In genomic region chr6:24522090-24522820, GRCh38 we compare ENCODE assay signal across 9 cellular contexts. TPM values are rescaled to one million over a fixed set of nuclear protein-coding genes. Genes with fewer than 3 reads are reported as not detected.
DNase-seq lines count a peak whose midpoint lies in the region; ATAC-seq and TF ChIP-seq lines count a peak whose summit lies in the region.
"Had no signal": no experiment of that assay in that cellular context is flagged by ENCODE, and none has a peak within 500 bp of the region (broad histone marks: within the 10 kb centered on the region; RNA-seq: fewer than 3 reads in every experiment).

No MANE protein-coding gene starts in this region.

- no peaks in the 10 kb centered on the region for H3K27me3 ChIP-seq in CD4-positive, alpha-beta T cell (ENCODE audit: control insufficient read depth, insufficient read depth, low read length)

- H3K27me3 Mint-ChIP-seq in CD4-positive, alpha-beta T cell: no peaks in the 10 kb centered on the region

- no peaks in the 10 kb centered on the region for H3K4me1 ChIP-seq in mucosa of descending colon (ENCODE audit: low read depth)

- peak; percentile 65 for ATAC-seq in GM18868 (IDR thresholded peaks at IDR 0.05; ENCODE audit: unreplicated experiment)
- ATAC-seq in HG03159 (IDR thresholded peaks at IDR 0.05; ENCODE audit: unreplicated experiment): peak; percentile 63
- peak; percentile 43 for ATAC-seq in mucosa of descending colon
- ATAC-seq in HG03520 (IDR thresholded peaks at IDR 0.05; ENCODE audit: unreplicated experiment): no peak
- ATAC-seq in CD4-positive, alpha-beta T cell (ENCODE audit: poor library complexity): no peak

- no peak overlapping the region for H3K27ac Mint-ChIP-seq in CD4-positive, alpha-beta T cell

- H3K36me3 Mint-ChIP-seq in CD4-positive, alpha-beta T cell (ENCODE audit: low read depth): peaks cover 46% of the 10 kb centered on the region

- H3K4me1 Mint-ChIP-seq in CD4-positive, alpha-beta T cell (ENCODE audit: low read depth): peaks cover 5% of the 10 kb centered on the region

- CTCF ChIA-PET in CD4-positive, alpha-beta T cell (lab: Charles Lee): interaction anchor here (2.1 kb wide), 1 partner anchor 27 kb away, joined by 15 read pairs; the partner anchor contains the start of gene ALDH5A1

- H3K9me3 ChIP-seq in mucosa of descending colon: no peaks in the 10 kb centered on the region
- H3K9me3 ChIP-seq in CD4-positive, alpha-beta T cell (ENCODE audit: control insufficient read depth, low read length): no peaks in the 10 kb centered on the region

- POLR2A ChIA-PET in CD4-positive, alpha-beta T cell (lab: Charles Lee): no interaction called here

- no peaks in the 10 kb centered on the region for H3K36me3 ChIP-seq in mucosa of descending colon (ENCODE audit: low read depth)

- no peak overlapping the region for H3K4me3 Mint-ChIP-seq in CD4-positive, alpha-beta T cell

- H3K9me3 Mint-ChIP-seq in CD4-positive, alpha-beta T cell: no peaks in the 10 kb centered on the region

- H3K27ac ChIP-seq in CD4-positive, alpha-beta T cell (ENCODE audit: low read depth, low read length): no peak overlapping the region
- H3K27ac ChIP-seq: HL-60 had no signal

- intact Hi-C loops in mucosa of descending colon (cut with DNase I, micrococcal nuclease): no loop called here
- intact Hi-C loops in CD4-positive, alpha-beta T cell (cut with DNase I, micrococcal nuclease): loop anchor here in 1 of 2 experiments (10.0 kb wide), 1 partner anchor 237 kb away; no protein-coding TSS in a partner anchor

- H3K4me3 ChIP-seq in mucosa of descending colon: no peak overlapping the region

- DNase-seq in NCI-H526 treated with DMSO at 0.1 percent for 48 hours (lab: John Stamatoyannopoulos, UW) (peak; percentile 6), mucosa of descending colon (no peak), NCI-H1048 (lab: John Stamatoyannopoulos, UW) (no peak)
- no peak for DNase-seq in CD4-positive, alpha-beta T cell
- DNase-seq in activated T-cell treated with anti-CD3 and anti-CD28 coated beads, Interleukin-2, amount 50 U/mL, for 48 hours: no peak

- TF ChIP-seq CTCF in mucosa of descending colon (IDR thresholded peaks at IDR 0.05): no peak
- TF ChIP-seq CTCF in CD4-positive, alpha-beta T cell (IDR thresholded peaks at IDR 0.05): no peak

RNA-seq across cellular contexts. Expression of gene ALDH5A1, which starts 27.5 kb away (rescaled TPM):
- 10 to 100 TPM in 1 of 3 donors, 1 to 10 TPM in 2; 5.9 to 18.2 (median 8.1) TPM for total RNA-seq in mucosa of descending colon
- 1 to 10 TPM; 3.6 to 5.0 TPM for total RNA-seq in CD4-positive, alpha-beta T cell

RNA-seq across cellular contexts. Expression of gene GPLD1, which starts 32.9 kb away (rescaled TPM):
- total RNA-seq in mucosa of descending colon: 1 to 10 TPM in 2 of 3 donors, under 1 TPM in 1; 0.36 to 5.8 (median 1.8) TPM
- total RNA-seq in CD4-positive, alpha-beta T cell: under 1 TPM; 0.59 to 0.66 TPM

Comparison
In these comparisons a context has a peak if more than half of its experiments do, and no peak if none do; other contexts are left out.
1. ATAC-seq: peak in GM18868 (single experiment), HG03159 (single experiment) and mucosa of descending colon (single experiment); none in HG03520 (single experiment) and CD4-positive, alpha-beta T cell (single experiment).